ENCODE assay signal across 10 cellular contexts in the genomic region with DNA sequence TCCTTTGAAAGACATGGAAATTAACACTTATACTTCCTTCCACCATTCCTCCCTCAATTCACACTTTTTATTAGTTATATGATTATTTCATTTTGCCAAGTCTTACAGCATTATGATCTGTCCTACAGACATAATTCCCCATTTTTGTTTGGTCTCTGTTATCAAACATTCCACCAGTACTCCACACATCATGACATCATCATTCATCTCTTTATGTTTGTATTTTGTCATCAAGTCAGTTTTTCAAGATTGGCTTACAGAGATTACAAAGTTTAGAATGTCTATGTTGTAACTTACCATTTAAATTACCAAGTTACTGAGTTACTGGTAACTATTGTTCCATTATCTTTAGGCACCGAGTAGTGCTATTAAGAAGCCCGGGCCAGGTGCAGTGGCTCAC.
"Had no signal": no experiment of that assay in that cellular context is flagged by ENCODE, and none has a peak within 500 bp of the region (broad histone marks: within the 10 kb centered on the region; RNA-seq: fewer than 3 reads in every experiment).

No MANE protein-coding gene starts in this region.

- H2AFZ ChIP-seq: GM23248, GM23338 had no signal

- H3K9me3 ChIP-seq: HAP-1 had no signal

- H3K27ac ChIP-seq: GM23248 had no signal

- H3K4me2 ChIP-seq: GM23338 had no signal

- H3K4me3 ChIP-seq: GM23248, GM23338, HAP-1 had no signal

- ATAC-seq: GM23338, HCT116 had no signal

- H3K9ac ChIP-seq: GM23248 had no signal

- DNase-seq: GM23248, GOT3, H7, H9, HCEC 1CT, HFFc6 had no signal

- H3K4me1 ChIP-seq: HAP-1 had no signal

- H3K36me3 ChIP-seq: HAP-1 had no signal

- FAIRE-seq: H1 had no signal
